In genomic region chr1:203287109-203287893, GRCh38 we compare ENCODE assay signal across 8 cellular contexts.
DNase-seq lines count a peak whose midpoint lies in the region; ATAC-seq, FAIRE-seq and TF ChIP-seq lines count a peak whose summit lies in the region.

No MANE protein-coding gene starts in this region.

- H3K9ac ChIP-seq in BLaER1 treated with 17β-estradiol and CSF1 and Interleukin-3, amounts not matched to agents 10 nM and 100 nM, result peak overlapping the region; percentile 84 to 93 (median 89)

- H3K36me3 ChIP-seq in BLaER1 treated with 17β-estradiol and CSF1 and Interleukin-3, amounts not matched to agents 10 nM and 100 nM, result no peaks in the 10 kb centered on the region

- H3K27ac ChIP-seq in BLaER1 treated with 17β-estradiol and CSF1 and Interleukin-3, amounts not matched to agents 10 nM and 100 nM, result peak overlapping the region; percentile 93 to 99 (median 99)

- peak; percentile 52 for ATAC-seq in HG03280 (IDR thresholded peaks at IDR 0.05; ENCODE audit: unreplicated experiment)

- H4K20me1 ChIP-seq in BLaER1 treated with 17β-estradiol and CSF1 and Interleukin-3, amounts not matched to agents 10 nM and 100 nM, result no peaks in the 10 kb centered on the region

- DNase-seq in GM19239 (ENCODE audit: insufficient read length, low spot score) (peak; percentile 62), left kidney (ENCODE audit: low read depth, low spot score) (peak; percentile 81), EL (no peak)
- peak; percentile 58 for DNase-seq in activated naive CD4-positive, alpha-beta T cell treated with anti-CD3 and anti-CD28 coated beads, Interleukin-2, amount 50 U/mL, for 16 hours
- DNase-seq in stimulated activated CD8-positive, alpha-beta memory T cell treated with anti-CD3 and anti-CD28 coated beads, Interleukin-12 subunit alpha, Interleukin-12 subunit beta, amount 100 ng/mL, for 24 hours (ENCODE audit: extremely low read depth), result peak; percentile 48

- no peaks in the 10 kb centered on the region for H3K27me3 ChIP-seq in BLaER1 treated with 17β-estradiol and CSF1 and Interleukin-3, amounts not matched to agents 10 nM and 100 nM

- H3K4me1 ChIP-seq in BLaER1 treated with 17β-estradiol and CSF1 and Interleukin-3, amounts not matched to agents 10 nM and 100 nM, result peaks cover 92 to 98% (median 96%) of the 10 kb centered on the region in 10 experiments

- no peaks in the 10 kb centered on the region for H3K9me3 ChIP-seq in BLaER1 treated with 17β-estradiol and CSF1 and Interleukin-3, amounts not matched to agents 10 nM and 100 nM (replicated peaks in 1 of 11)

- TF ChIP-seq POLR2A in Raji (IDR thresholded peaks at IDR 0.05; ENCODE audit: insufficient read depth, low read depth, low read length), result peak; percentile 84

- peak overlapping the region; percentile 17 to 62 (median 46); a peak in 18 of 20 replicates for H3K4me3 ChIP-seq in BLaER1 treated with 17β-estradiol and CSF1 and Interleukin-3, amounts not matched to agents 10 nM and 100 nM

- peak overlapping the region; percentile 89 to 98 (median 94) for H3K4me2 ChIP-seq in BLaER1 treated with 17β-estradiol and CSF1 and Interleukin-3, amounts not matched to agents 10 nM and 100 nM

- peak; percentile 95 for FAIRE-seq in GM19239 (lab: Jason Lieb, UNC)
